ENCODE assay signal across 10 cellular contexts in the genomic region with DNA sequence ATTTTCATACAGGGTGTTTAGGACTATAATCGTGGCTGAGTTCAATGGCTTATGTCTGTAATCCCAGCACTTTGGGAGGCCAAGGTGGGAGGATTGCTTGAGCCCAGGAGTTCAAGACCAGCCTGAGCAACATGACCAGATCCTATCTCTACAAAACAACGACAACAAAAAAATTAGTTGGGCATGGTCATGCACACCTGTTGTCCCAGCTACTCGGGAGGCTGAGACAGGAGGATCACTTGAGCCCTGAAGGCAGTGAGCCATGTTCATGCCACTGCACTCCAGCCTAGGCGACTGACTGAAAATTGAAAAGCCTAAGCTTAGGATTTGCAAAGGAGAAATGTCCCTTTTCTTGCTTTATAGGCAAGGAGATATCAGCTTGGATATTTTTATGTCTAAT. TPM values are rescaled to one million over a fixed set of nuclear protein-coding genes. Genes with fewer than 3 reads are reported as not detected.
DNase-seq lines count a peak whose midpoint lies in the region; ATAC-seq, FAIRE-seq and TF ChIP-seq lines count a peak whose summit lies in the region.
"Had no signal": no experiment of that assay in that cellular context is flagged by ENCODE, and none has a peak within 500 bp of the region (broad histone marks: within the 10 kb centered on the region; RNA-seq: fewer than 3 reads in every experiment).

No MANE protein-coding gene starts in this region.

- H3K27me3 ChIP-seq in ACC112 (ENCODE audit: insufficient read depth, low read length) (no peaks in the 10 kb centered on the region), GM23338 (ENCODE audit: insufficient read depth) (no peaks in the 10 kb centered on the region)

- H3K36me3 Mint-ChIP-seq in GM23338 (ENCODE audit: low read depth) (peaks cover 11% of the 10 kb centered on the region; the same call in 2 of the 3 replicates), memory B cell (peaks cover 7% of the 10 kb centered on the region)
- H3K36me3 Mint-ChIP-seq in activated T-helper 1 cell treated with anti-CD3 and anti-CD28 coated beads, Interleukin-12 subunit alpha, Interleukin-12 subunit beta, Interleukin-2, Interleukin-4 antibody, amounts not matched to agents 30 ng/mL and 10 ng/mL and 1 ng/mL, durations not matched to agents 14 hours and 24 hours and 36 hours (ENCODE audit: low read depth): peaks cover 25% of the 10 kb centered on the region

- H3K4me1 Mint-ChIP-seq in GM23338 (peaks cover 6% of the 10 kb centered on the region), memory B cell (peaks cover 17% of the 10 kb centered on the region)
- peaks cover 39% of the 10 kb centered on the region for H3K4me1 Mint-ChIP-seq in activated T-helper 1 cell treated with anti-CD3 and anti-CD28 coated beads, Interleukin-12 subunit alpha, Interleukin-12 subunit beta, Interleukin-2, Interleukin-4 antibody, amounts not matched to agents 30 ng/mL and 10 ng/mL and 1 ng/mL, durations not matched to agents 14 hours and 24 hours and 36 hours (ENCODE audit: low read depth)

- H3K36me3 ChIP-seq in ACC112 (ENCODE audit: insufficient read depth, low read length): peaks cover under 1% of the 10 kb centered on the region; the same call in 1 of the 2 replicates
- peaks cover 5% of the 10 kb centered on the region; the same call in 1 of the 2 replicates for H3K36me3 ChIP-seq in GM23338 (ENCODE audit: insufficient read depth)

- H3K27ac Mint-ChIP-seq in GM23338 (no peak overlapping the region), memory B cell (no peak overlapping the region)
- H3K27ac Mint-ChIP-seq in activated T-helper 1 cell treated with anti-CD3 and anti-CD28 coated beads, Interleukin-12 subunit alpha, Interleukin-12 subunit beta, Interleukin-2, Interleukin-4 antibody, amounts not matched to agents 30 ng/mL and 10 ng/mL and 1 ng/mL, durations not matched to agents 14 hours and 24 hours and 36 hours: peak overlapping the region; percentile 96

- H3K27ac ChIP-seq in ACC112 (ENCODE audit: low read depth, low read length) (no peak overlapping the region), GM23338 (ENCODE audit: low read depth) (no peak overlapping the region)

- intact Hi-C loops in activated T-helper 1 cell treated with anti-CD3 and anti-CD28 coated beads, Interleukin-12 subunit alpha, Interleukin-12 subunit beta, Interleukin-2, Interleukin-4 antibody, amounts not matched to agents 30 ng/mL and 10 ng/mL and 1 ng/mL, durations not matched to agents 14 hours and 24 hours and 36 hours (cut with micrococcal nuclease): loop anchor here (1.0 to 10.0 kb wide), 4 partner anchors 48 to 755 kb away; a partner anchor contains a TSS

- H4K20me1 ChIP-seq in GM23338 (replicated peaks; ENCODE audit: insufficient read depth): peaks cover 13% of the 10 kb centered on the region; the same call in 1 of the 2 replicates

- peaks cover 10% of the 10 kb centered on the region for H3K27me3 Mint-ChIP-seq in GM23338 (ENCODE audit: insufficient read depth, low read depth, poor library complexity)
- H3K27me3 Mint-ChIP-seq in activated T-helper 1 cell treated with anti-CD3 and anti-CD28 coated beads, Interleukin-12 subunit alpha, Interleukin-12 subunit beta, Interleukin-2, Interleukin-4 antibody, amounts not matched to agents 30 ng/mL and 10 ng/mL and 1 ng/mL, durations not matched to agents 14 hours and 24 hours and 36 hours (ENCODE audit: insufficient read depth): peaks cover 2% of the 10 kb centered on the region
- H3K27me3 Mint-ChIP-seq in memory B cell: no peaks in the 10 kb centered on the region

- H3K4me2 ChIP-seq in GM23338: peak overlapping the region; percentile 96

- no peak for TF ChIP-seq CTCF in GM23338 (conservative IDR thresholded peaks at IDR 0.05; ENCODE audit: low read depth in 2 of 2)

- 0 out of 2 replicates have a peak, but pooled peaks cover 4% of the 10 kb centered on the region for H3F3A ChIP-seq in GM23338 (replicated peaks; ENCODE audit: low read depth)

- H2AFZ ChIP-seq in ACC112 (ENCODE audit: low read length, unreplicated experiment) (no peak overlapping the region), GM23338 (no peak overlapping the region)

- in situ Hi-C loops in KBM-7 (cut with MboI; ENCODE audit: low pct_unique_long_range_greater_than_20kb, low sequenced_read_pairs): no loop called here

- H3K9me2 ChIP-seq in GM23338 (ENCODE audit: insufficient read depth): no peaks in the 10 kb centered on the region

- H3K9me3 Mint-ChIP-seq in GM23338 (no peaks in the 10 kb centered on the region; the same call in 2 of the 3 replicates), memory B cell (no peaks in the 10 kb centered on the region)
- H3K9me3 Mint-ChIP-seq in activated T-helper 1 cell treated with anti-CD3 and anti-CD28 coated beads, Interleukin-12 subunit alpha, Interleukin-12 subunit beta, Interleukin-2, Interleukin-4 antibody, amounts not matched to agents 30 ng/mL and 10 ng/mL and 1 ng/mL, durations not matched to agents 14 hours and 24 hours and 36 hours: no peaks in the 10 kb centered on the region

- no peak for FAIRE-seq in H54 (lab: Jason Lieb, UNC)

- ATAC-seq in GM23338 (no peak), memory B cell (ENCODE audit: low read depth) (no peak)

- H3K4me3 ChIP-seq in ACC112 (ENCODE audit: low read depth, low read length) (peak overlapping the region; percentile 97), GM23338 (peak overlapping the region; percentile 98; the same call in 1 of the 2 replicates)

- H3K4me3 Mint-ChIP-seq in GM23338 (peak overlapping the region; percentile 99; the same call in 2 of the 3 replicates), memory B cell (peak overlapping the region; percentile 99)
- peak overlapping the region; percentile 99 for H3K4me3 Mint-ChIP-seq in activated T-helper 1 cell treated with anti-CD3 and anti-CD28 coated beads, Interleukin-12 subunit alpha, Interleukin-12 subunit beta, Interleukin-2, Interleukin-4 antibody, amounts not matched to agents 30 ng/mL and 10 ng/mL and 1 ng/mL, durations not matched to agents 14 hours and 24 hours and 36 hours

- H3K4me1 ChIP-seq in ACC112 (ENCODE audit: control insufficient read depth, insufficient read depth, low read length, unreplicated experiment) (peaks cover 21% of the 10 kb centered on the region), GM23338 (ENCODE audit: insufficient read depth) (peaks cover 4% of the 10 kb centered on the region)

- H3K79me2 ChIP-seq in ACC112 (ENCODE audit: control insufficient read depth, insufficient read depth, low read length, unreplicated experiment) (peaks cover 58% of the 10 kb centered on the region), GM23338 (replicated peaks; ENCODE audit: insufficient read depth) (peaks cover 61% of the 10 kb centered on the region)

- DNase-seq in GM23338 (ENCODE audit: low spot score) (no peak), memory B cell (ENCODE audit: low spot score in 2 of 2) (no peak), H54 (ENCODE audit: insufficient read length, low spot score) (no peak), RPMI8226 (no peak), KBM-7 (no peak)
- DNase-seq in activated T-helper 1 cell treated with anti-CD3 and anti-CD28 coated beads, Interleukin-12 subunit alpha, Interleukin-12 subunit beta, Interleukin-2, Interleukin-4 antibody, amounts not matched to agents 30 ng/mL and 10 ng/mL and 1 ng/mL, durations not matched to agents 14 hours and 24 hours and 36 hours (ENCODE audit: low spot score): no peak
- no peak for DNase-seq in stimulated activated CD4-positive, alpha-beta T cell treated with anti-CD3 and anti-CD28 coated beads, Interleukin-15, amount 100 ng/mL, for 24 hours
- DNase-seq: DMS 273 treated with DMSO at 0.1 percent for 48 hours had no signal

- TF ChIP-seq POLR2A in H54 (IDR thresholded peaks at IDR 0.05; ENCODE audit: low read depth, low read length): no peak

RNA-seq across cellular contexts. Expression of a gene that starts 1.5 kb away (rescaled TPM):
- total RNA-seq in GM23338 (2014; rRNA removed; shearing (Covaris generic)): 104 and 130 TPM in 2 replicates
- 148 and 165 TPM in 2 replicates for polyA plus RNA-seq in GM23338 (2016; fragmentation: Nextera tagmentation; extraction: Ambion mirVana)
- 97.2 and 105 TPM in 2 replicates for total RNA-seq in activated T-helper 1 cell treated with anti-CD3 and anti-CD28 coated beads, Interleukin-12 subunit alpha, Interleukin-12 subunit beta, Interleukin-2, Interleukin-4 antibody, amounts not matched to agents 30 ng/mL and 10 ng/mL and 1 ng/mL, durations not matched to agents 14 hours and 24 hours and 36 hours

RNA-seq across cellular contexts. Expression of a gene that starts 8.9 kb away (rescaled TPM):
- total RNA-seq in GM23338 (2014; rRNA removed; shearing (Covaris generic)): not detected in 2 replicates
- polyA plus RNA-seq in GM23338 (2016; fragmentation: Nextera tagmentation; extraction: Ambion mirVana): 0.94 TPM in 1 of 2 replicates, not detected in the other
- not detected in 2 replicates for total RNA-seq in activated T-helper 1 cell treated with anti-CD3 and anti-CD28 coated beads, Interleukin-12 subunit alpha, Interleukin-12 subunit beta, Interleukin-2, Interleukin-4 antibody, amounts not matched to agents 30 ng/mL and 10 ng/mL and 1 ng/mL, durations not matched to agents 14 hours and 24 hours and 36 hours
- total RNA-seq: RPMI7951 had no signal

RNA-seq across cellular contexts. Expression of a gene that starts 24.6 kb away (rescaled TPM):
- total RNA-seq in GM23338 (2014; rRNA removed; shearing (Covaris generic)): 46.7 and 62.8 TPM in 2 replicates
- 16.7 and 18.7 TPM in 2 replicates for polyA plus RNA-seq in GM23338 (2016; fragmentation: Nextera tagmentation; extraction: Ambion mirVana)
- total RNA-seq in activated T-helper 1 cell treated with anti-CD3 and anti-CD28 coated beads, Interleukin-12 subunit alpha, Interleukin-12 subunit beta, Interleukin-2, Interleukin-4 antibody, amounts not matched to agents 30 ng/mL and 10 ng/mL and 1 ng/mL, durations not matched to agents 14 hours and 24 hours and 36 hours: 59.6 and 65.8 TPM in 2 replicates

RNA-seq across cellular contexts. Expression of a gene that starts 47.8 kb away (rescaled TPM):
- total RNA-seq in GM23338 (2014; rRNA removed; shearing (Covaris generic)): 0.85 and 1.4 TPM in 2 replicates
- 0.37 and 0.68 TPM in 2 replicates for polyA plus RNA-seq in GM23338 (2016; fragmentation: Nextera tagmentation; extraction: Ambion mirVana)
- 8.1 and 8.6 TPM in 2 replicates for total RNA-seq in activated T-helper 1 cell treated with anti-CD3 and anti-CD28 coated beads, Interleukin-12 subunit alpha, Interleukin-12 subunit beta, Interleukin-2, Interleukin-4 antibody, amounts not matched to agents 30 ng/mL and 10 ng/mL and 1 ng/mL, durations not matched to agents 14 hours and 24 hours and 36 hours
